Comparison of ENCODE assay signal across 18 cellular contexts in the genomic region with DNA sequence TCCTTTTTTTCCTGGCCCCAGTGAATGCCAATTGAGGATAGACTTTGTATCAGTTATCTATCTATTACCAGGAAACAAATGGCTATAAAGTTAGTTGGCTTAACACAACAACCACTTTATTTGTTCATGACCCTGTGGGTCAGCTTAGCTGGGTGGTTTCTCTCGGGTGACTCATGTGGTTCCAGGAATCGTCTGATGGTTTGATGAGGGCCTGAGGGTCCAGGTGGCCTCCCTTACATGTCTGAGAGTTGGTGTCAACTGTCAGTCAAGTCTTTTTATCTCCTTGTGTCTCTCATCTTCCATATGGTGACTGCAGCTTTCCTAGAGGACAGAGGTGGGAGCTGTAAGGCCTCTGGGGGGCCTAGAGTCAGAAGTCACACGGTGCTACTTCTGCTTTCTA. TPM values are rescaled to one million over a fixed set of nuclear protein-coding genes. Genes with fewer than 3 reads are reported as not detected.
DNase-seq lines count a peak whose midpoint lies in the region; ATAC-seq, FAIRE-seq and TF ChIP-seq lines count a peak whose summit lies in the region.
"Had no signal": no experiment of that assay in that cellular context is flagged by ENCODE, and none has a peak within 500 bp of the region (broad histone marks: within the 10 kb centered on the region; RNA-seq: fewer than 3 reads in every experiment).

No MANE protein-coding gene starts in this region.

- H3K4me3 Mint-ChIP-seq in activated T-helper 17 cell treated with anti-CD3 and anti-CD28 coated beads, Interleukin-2, amount 50 U/mL, for 72 hours: no peak overlapping the region

- H3K4me1 Mint-ChIP-seq in activated T-helper 17 cell treated with anti-CD3 and anti-CD28 coated beads, Interleukin-2, amount 50 U/mL, for 72 hours: peaks cover 4% of the 10 kb centered on the region

- no peak for TF ChIP-seq CTCF in mammary epithelial cell (conservative IDR thresholded peaks at IDR 0.05 in 1 of 2, IDR thresholded peaks at IDR 0.05 in 1 of 2; ENCODE audit: extremely low read depth in 1 of 2, insufficient read depth in 1 of 2, low read depth in 1 of 2, low read length in 2 of 2)
- TF ChIP-seq CTCF in breast epithelium (IDR thresholded peaks at IDR 0.05): no peak
- no peak for TF ChIP-seq CTCF in PC-3 (conservative IDR thresholded peaks at IDR 0.05; ENCODE audit: low read depth, low read length)
- TF ChIP-seq CTCF in HepG2 (CRISPR knock-in tag; IDR thresholded peaks at IDR 0.05): no peak

- DNase-seq in mammary epithelial cell (peak; percentile 14), breast epithelium (ENCODE audit: low spot score in 2 of 2) (no peak), PC-3 (peak; percentile 23), HepG2 (ENCODE audit: low spot score) (peak; percentile 6), DMS79 treated with DMSO at 0.1 percent for 48 hours (lab: John Stamatoyannopoulos, UW) (no peak), NCI-H1436 (lab: John Stamatoyannopoulos, UW) (no peak)
- DNase-seq: COR-L47, GF-D8, Kasumi-1, NCI-H1694, NCI-H345, NCI-H526 treated with DMSO at 0.1 percent for 48 hours, SHP77 treated with DMSO at 0.1 percent for 48 hours had no signal

- H3K4me3 ChIP-seq in mammary epithelial cell (replicated peaks in 1 of 3; ENCODE audit: insufficient read depth in 1 of 3, low read depth in 2 of 3, low read length in 3 of 3) (no peak overlapping the region), breast epithelium (no peak overlapping the region), PC-3 (ENCODE audit: low read length) (no peak overlapping the region), HepG2 (replicated peaks in 1 of 3; ENCODE audit: insufficient read depth in 1 of 3, low read depth in 2 of 3, low read length in 3 of 3) (no peak overlapping the region)

- no peak for TF ChIP-seq RAD21 in HepG2 (CRISPR knock-in tag; IDR thresholded peaks at IDR 0.05)

- H3F3A ChIP-seq in PC-3 (ENCODE audit: low read length, unreplicated experiment): no peaks in the 10 kb centered on the region

- CTCF ChIA-PET in mammary epithelial cell (lab: Charles Lee; ENCODE audit: low non-redundant PET): no interaction called here
- CTCF ChIA-PET in PC-3 (lab: Charles Lee): no interaction called here
- CTCF ChIA-PET in HepG2 (lab: Yijun Ruan, JAX; ENCODE audit: low intra/inter-chr PET ratio, low total read pairs): no interaction called here

- intact Hi-C loops in mammary epithelial cell (cut with micrococcal nuclease): no loop called here
- intact Hi-C loops in breast epithelium (cut with DNase I; ENCODE audit: low total_unique reads): no loop called here
- intact Hi-C loops in PC-3 (cut with micrococcal nuclease): no loop called here
- intact Hi-C loops in HepG2 (cut with micrococcal nuclease; ENCODE audit: unreplicated experiment): no loop called here

- no peak overlapping the region for H3K27ac Mint-ChIP-seq in activated T-helper 17 cell treated with anti-CD3 and anti-CD28 coated beads, Interleukin-2, amount 50 U/mL, for 72 hours

- H2AFZ ChIP-seq in mammary epithelial cell (ENCODE audit: low read depth, low read length): no peak overlapping the region
- H2AFZ ChIP-seq in PC-3 (ENCODE audit: low read length): no peak overlapping the region
- no peak overlapping the region for H2AFZ ChIP-seq in HepG2 (ENCODE audit: low read length)

- no peaks in the 10 kb centered on the region for H3K9me3 Mint-ChIP-seq in activated T-helper 17 cell treated with anti-CD3 and anti-CD28 coated beads, Interleukin-2, amount 50 U/mL, for 72 hours

- dilution Hi-C loops in mammary epithelial cell (cut with HindIII; ENCODE audit: low sequenced_read_pairs): no loop called here

- no peaks in the 10 kb centered on the region for H3K36me3 Mint-ChIP-seq in activated T-helper 17 cell treated with anti-CD3 and anti-CD28 coated beads, Interleukin-2, amount 50 U/mL, for 72 hours (ENCODE audit: low read depth)

- POLR2A ChIA-PET in PC-3 (lab: Charles Lee; ENCODE audit: unreplicated experiment) (no interaction called here), HepG2 (lab: Yijun Ruan, JAX) (no interaction called here)

- no peak overlapping the region for H3K9ac ChIP-seq in mammary epithelial cell (ENCODE audit: insufficient read depth, low read length)
- no peak overlapping the region for H3K9ac ChIP-seq in PC-3 (ENCODE audit: low read length)
- no peak overlapping the region for H3K9ac ChIP-seq in HepG2 (ENCODE audit: insufficient read depth, low read depth, low read length)

- ATAC-seq in PC-3 (no peak), HepG2 (no peak), GM19455 (IDR thresholded peaks at IDR 0.05; ENCODE audit: unreplicated experiment) (no peak)
- no peak for ATAC-seq in activated T-helper 17 cell treated with anti-CD3 and anti-CD28 coated beads, Interleukin-2, amount 50 U/mL, for 72 hours (replicated peaks)

- peak in 1 of 2 experiments; percentile 10; a peak in 1 of 4 replicates for TF ChIP-seq EP300 in HepG2 (IDR thresholded peaks at IDR 0.05; ENCODE audit: low read depth in 2 of 2, low read length in 2 of 2)
- TF ChIP-seq EP300 in HepG2 (CRISPR knock-in tag; IDR thresholded peaks at IDR 0.05; ENCODE audit: borderline replicate concordance): no peak

- TF ChIP-seq POLR2A in breast epithelium (IDR thresholded peaks at IDR 0.05) (no peak), HepG2 (IDR thresholded peaks at IDR 0.05; ENCODE audit: insufficient read depth in 1 of 2, low read depth in 2 of 2, low read length in 2 of 2) (no peak)

- H3K9me2 ChIP-seq in PC-3 (replicated peaks; ENCODE audit: low read length): no peaks in the 10 kb centered on the region

- BruUV-seq in mammary epithelial cell (replicated peaks; lab: Mats Ljungman, UMichigan) (no TSS peak), PC-3 (replicated peaks; lab: Mats Ljungman, UMichigan) (no TSS peak), HepG2 (replicated peaks; lab: Mats Ljungman, UMichigan) (no TSS peak)

- 64% methylated on average over 3 of the region's 3 CpGs for WGBS in mammary epithelial cell (ENCODE audit: low coverage, missing lambda C conversion rate)
- 0% methylated on average over 3 of the region's 3 CpGs for WGBS in HepG2 (ENCODE audit: low lambda C conversion rate)

- H3K27ac ChIP-seq in mammary epithelial cell (ENCODE audit: insufficient read depth, low read depth, low read length) (no peak overlapping the region), breast epithelium (no peak overlapping the region), PC-3 (ENCODE audit: low read length) (no peak overlapping the region), HepG2 (ENCODE audit: extremely low read length, insufficient read depth, low read length) (no peak overlapping the region)

- H3K4me2 ChIP-seq in mammary epithelial cell (ENCODE audit: insufficient read depth, low read depth, low read length): no peak overlapping the region
- no peak overlapping the region for H3K4me2 ChIP-seq in PC-3 (ENCODE audit: low read length)
- H3K4me2 ChIP-seq in HepG2 (ENCODE audit: low read depth, low read length): no peak overlapping the region

- peaks cover 3% of the 10 kb centered on the region for H3K4me1 ChIP-seq in mammary epithelial cell (ENCODE audit: insufficient read depth, low read length)
- H3K4me1 ChIP-seq in breast epithelium: peaks cover 0 to 7% of the 10 kb centered on the region in 2 donors
- H3K4me1 ChIP-seq in PC-3 (ENCODE audit: insufficient read depth, low read length): no peaks in the 10 kb centered on the region
- H3K4me1 ChIP-seq in HepG2 (ENCODE audit: insufficient read depth, low read length): peaks cover 37% of the 10 kb centered on the region

- no peak for FAIRE-seq in HepG2 (lab: Jason Lieb, UNC)
- FAIRE-seq: A204.1, H54, RCC 7860 had no signal

- peaks cover 9% of the 10 kb centered on the region for H3K27me3 Mint-ChIP-seq in activated T-helper 17 cell treated with anti-CD3 and anti-CD28 coated beads, Interleukin-2, amount 50 U/mL, for 72 hours

- H3K9me3 ChIP-seq in mammary epithelial cell (replicated peaks; ENCODE audit: insufficient read depth, low read length) (no peaks in the 10 kb centered on the region), breast epithelium (no peaks in the 10 kb centered on the region), PC-3 (ENCODE audit: low read length) (no peaks in the 10 kb centered on the region), HepG2 (ENCODE audit: low read length) (no peaks in the 10 kb centered on the region)

- in situ Hi-C loops in mammary epithelial cell (cut with MboI; ENCODE audit: low sequenced_read_pairs in 2 of 2): no loop called here
- in situ Hi-C loops in HepG2 (cut with HindIII; ENCODE audit: extremely low pct_ligation_motif_present, low pct_unique_long_range_greater_than_20kb): no loop called here

- H3K79me2 ChIP-seq in mammary epithelial cell (ENCODE audit: insufficient read depth, low read length) (no peaks in the 10 kb centered on the region), PC-3 (ENCODE audit: low read length) (no peaks in the 10 kb centered on the region), HepG2 (ENCODE audit: insufficient read depth, low read length) (no peaks in the 10 kb centered on the region)

- no peaks in the 10 kb centered on the region for H3K27me3 ChIP-seq in mammary epithelial cell (ENCODE audit: insufficient read depth, low read length)
- H3K27me3 ChIP-seq in breast epithelium: no peaks in the 10 kb centered on the region
- no peaks in the 10 kb centered on the region for H3K27me3 ChIP-seq in PC-3 (ENCODE audit: low read length)
- H3K27me3 ChIP-seq in HepG2 (ENCODE audit: control insufficient read depth in 1 of 2, insufficient read depth in 2 of 2, low read length in 2 of 2): no peaks in the 10 kb centered on the region

- H4K20me1 ChIP-seq in mammary epithelial cell (ENCODE audit: insufficient read depth, low read length): no peaks in the 10 kb centered on the region
- H4K20me1 ChIP-seq in PC-3 (ENCODE audit: low read length): no peaks in the 10 kb centered on the region
- no peaks in the 10 kb centered on the region for H4K20me1 ChIP-seq in HepG2 (ENCODE audit: insufficient read depth, low read length)

- H3K36me3 ChIP-seq in mammary epithelial cell (ENCODE audit: insufficient read depth, low read length) (no peaks in the 10 kb centered on the region), breast epithelium (no peaks in the 10 kb centered on the region), PC-3 (ENCODE audit: low read depth, low read length) (no peaks in the 10 kb centered on the region), HepG2 (replicated peaks in 1 of 2; ENCODE audit: control insufficient read depth in 1 of 2, insufficient read depth in 2 of 2, low read length in 2 of 2) (no peaks in the 10 kb centered on the region)

RNA-seq across cellular contexts. Expression of a gene that starts 15.3 kb away (rescaled TPM):
- total RNA-seq in mammary epithelial cell: 10 to 100 TPM; 38.6 to 50.8 TPM
- 19.2 TPM for polyA plus RNA-seq in mammary epithelial cell
- polyA minus RNA-seq in mammary epithelial cell: 38.3 TPM
- 100 to 1,000 TPM in 1 of 3 donors, 10 to 100 TPM in 2; 52.5 to 108 (median 74.1) TPM for total RNA-seq in breast epithelium
- total RNA-seq in PC-3 (2014; rRNA removed): 21.5 and 26.6 TPM in 2 replicates
- 47.3 and 64.5 TPM in 2 replicates for total RNA-seq in HepG2 (2016; rRNA removed; fragmentation: Illumina TruSeq; extraction: Trizol)
- total RNA-seq in HepG2 (2016; cell fraction: cytosol; rRNA removed; fragmentation: Illumina TruSeq; extraction: Trizol; ENCODE audit: low read depth): 38.1 and 43.3 TPM in 2 replicates
- 52.5 and 69.3 TPM in 2 replicates for total RNA-seq in HepG2 (2016; cell fraction: insoluble cytoplasmic fraction; rRNA removed; fragmentation: Illumina TruSeq; extraction: Trizol)
- total RNA-seq in HepG2 (2016; cell fraction: membrane; rRNA removed; fragmentation: Illumina TruSeq; extraction: Trizol): 40.8 and 50.0 TPM in 2 replicates
- 47.3 and 50.1 TPM in 2 replicates for total RNA-seq in HepG2 (2016; cell fraction: nucleus; rRNA removed; fragmentation: Illumina TruSeq; extraction: Trizol)
- 28.9 and 41.6 TPM in 2 replicates for polyA plus RNA-seq in HepG2 (2011; rRNA removed)
- polyA plus RNA-seq in HepG2 (2011; cell fraction: cytosol; rRNA removed): 20.5 and 25.1 TPM in 2 replicates
- 23.9 and 28.6 TPM in 2 replicates for polyA plus RNA-seq in HepG2 (2011; cell fraction: nucleus; rRNA removed)
- 27.8 and 29.2 TPM in 2 replicates for polyA plus RNA-seq in HepG2 (2012)
- 7.5 and 9.5 TPM in 2 replicates for polyA plus RNA-seq in HepG2 (2016; cell fraction: cytosol; fragmentation: Illumina TruSeq; extraction: Trizol; ENCODE audit: low read depth)
- 48.2 and 48.3 TPM in 2 replicates for polyA plus RNA-seq in HepG2 (2016; cell fraction: insoluble cytoplasmic fraction; fragmentation: Illumina TruSeq; extraction: Trizol; ENCODE audit: low read depth)
- 18.9 and 25.1 TPM in 2 replicates for polyA plus RNA-seq in HepG2 (2016; cell fraction: membrane; fragmentation: Illumina TruSeq; extraction: Trizol; ENCODE audit: low read depth)
- polyA plus RNA-seq in HepG2 (2016; cell fraction: nucleus; fragmentation: Illumina TruSeq; extraction: Trizol; ENCODE audit: insufficient read depth, low read depth): 49.0 and 52.9 TPM in 2 replicates
- polyA minus RNA-seq in HepG2 (2011; rRNA and poly(A)+ RNA removed; ENCODE audit: low replicate concordance): 13.2 and 15.2 TPM in 2 replicates
- polyA minus RNA-seq in HepG2 (2011; cell fraction: cytosol; rRNA and poly(A)+ RNA removed): 20.2 and 27.6 TPM in 2 replicates
- 79.8 and 93.3 TPM in 2 replicates for polyA minus RNA-seq in HepG2 (2011; cell fraction: nucleus; rRNA and poly(A)+ RNA removed)
- 10 to 100 TPM; 36.4 to 41.7 TPM for total RNA-seq in activated T-helper 17 cell treated with anti-CD3 and anti-CD28 coated beads, Interleukin-2, amount 50 U/mL, for 72 hours

RNA-seq across cellular contexts. Expression of a gene that starts 16.7 kb away (rescaled TPM):
- under 1 TPM; 0.33 to 0.59 TPM for total RNA-seq in mammary epithelial cell
- 0.41 TPM for polyA plus RNA-seq in mammary epithelial cell
- 1.2 TPM for polyA minus RNA-seq in mammary epithelial cell
- 1 to 10 TPM in 2 of 3 donors, not detected in 1; 1.9 to 4.6 TPM for total RNA-seq in breast epithelium
- 0.11 and 0.35 TPM in 2 replicates for total RNA-seq in PC-3 (2014; rRNA removed)
- total RNA-seq in HepG2 (2016; rRNA removed; fragmentation: Illumina TruSeq; extraction: Trizol): 0.76 and 1.3 TPM in 2 replicates
- total RNA-seq in HepG2 (2016; cell fraction: cytosol; rRNA removed; fragmentation: Illumina TruSeq; extraction: Trizol; ENCODE audit: low read depth): not detected in 2 replicates
- total RNA-seq in HepG2 (2016; cell fraction: insoluble cytoplasmic fraction; rRNA removed; fragmentation: Illumina TruSeq; extraction: Trizol): 0.77 and 1.4 TPM in 2 replicates
- total RNA-seq in HepG2 (2016; cell fraction: membrane; rRNA removed; fragmentation: Illumina TruSeq; extraction: Trizol): 0.22 and 0.38 TPM in 2 replicates
- 2.2 and 3.2 TPM in 2 replicates for total RNA-seq in HepG2 (2016; cell fraction: nucleus; rRNA removed; fragmentation: Illumina TruSeq; extraction: Trizol)
- polyA plus RNA-seq in HepG2 (2011; rRNA removed): 0.27 and 0.45 TPM in 2 replicates
- 0.17 TPM in 2 replicates for polyA plus RNA-seq in HepG2 (2011; cell fraction: cytosol; rRNA removed)
- polyA plus RNA-seq in HepG2 (2011; cell fraction: nucleus; rRNA removed): 0.58 and 1.5 TPM in 2 replicates
- polyA plus RNA-seq in HepG2 (2012): 0.16 and 0.21 TPM in 2 replicates
- polyA plus RNA-seq in HepG2 (2016; cell fraction: cytosol; fragmentation: Illumina TruSeq; extraction: Trizol; ENCODE audit: low read depth): not detected in 2 replicates
- 0.44 and 0.58 TPM in 2 replicates for polyA plus RNA-seq in HepG2 (2016; cell fraction: insoluble cytoplasmic fraction; fragmentation: Illumina TruSeq; extraction: Trizol; ENCODE audit: low read depth)
- polyA plus RNA-seq in HepG2 (2016; cell fraction: membrane; fragmentation: Illumina TruSeq; extraction: Trizol; ENCODE audit: low read depth): 0.09 and 0.22 TPM in 2 replicates
- polyA plus RNA-seq in HepG2 (2016; cell fraction: nucleus; fragmentation: Illumina TruSeq; extraction: Trizol; ENCODE audit: insufficient read depth, low read depth): 1.5 and 2.0 TPM in 2 replicates
- polyA minus RNA-seq in HepG2 (2011; rRNA and poly(A)+ RNA removed; ENCODE audit: low replicate concordance): 1.4 TPM in 1 of 2 replicates, not detected in the other
- polyA minus RNA-seq in HepG2 (2011; cell fraction: cytosol; rRNA and poly(A)+ RNA removed): 0.20 TPM in 1 of 2 replicates, not detected in the other
- polyA minus RNA-seq in HepG2 (2011; cell fraction: nucleus; rRNA and poly(A)+ RNA removed): 2.0 and 2.2 TPM in 2 replicates
- under 1 TPM in 1 of 2 donors, not detected in 1; 0.56 TPM for total RNA-seq in activated T-helper 17 cell treated with anti-CD3 and anti-CD28 coated beads, Interleukin-2, amount 50 U/mL, for 72 hours

Comparison
In these comparisons a context has a peak if more than half of its experiments do, and no peak if none do; other contexts are left out.
1. DNase-seq: peak in mammary epithelial cell (single experiment), PC-3 (single experiment) and HepG2 (single experiment); none in breast epithelium (0 of 2), DMS79 treated with DMSO at 0.1 percent for 48 hours (single experiment) and NCI-H1436 (single experiment).